26 cellular contexts compared by ENCODE assay signal in genomic region chr9:99922711-99923030, GRCh38.
"Had no signal": no experiment of that assay in that cellular context is flagged by ENCODE, and none has a peak within 500 bp of the region (broad histone marks: within the 10 kb centered on the region; RNA-seq: fewer than 3 reads in every experiment).

No MANE protein-coding gene starts in this region.

- H3K4me1 Mint-ChIP-seq: nephron had no signal

- H3K27ac ChIP-seq: breast epithelium, epithelial cell of prostate, esophagus squamous epithelium, heart right ventricle, transverse colon, WERI-Rb-1 had no signal

- DNase-seq: activated CD4-positive, alpha-beta memory T cell treated with anti-CD3 and anti-CD28 coated beads, Interleukin-2, amount 10 ng/mL, durations not matched to agents 7 days and 5 days; activated CD4-positive, alpha-beta T cell treated with anti-CD3 and anti-CD28 coated beads for 48 hours; activated CD8-positive, alpha-beta memory T cell treated with anti-CD3 and anti-CD28 coated beads, Interleukin-2, amount 50 U/mL, for 48 hours; activated effector memory CD4-positive, alpha-beta T cell treated with Interleukin-2 at 50 U/mL for 16 hours; activated naive CD4-positive, alpha-beta T cell treated with Interleukin-2 at 50 U/mL for 16 hours; dermis blood vessel endothelial cell; effector CD4-positive, alpha-beta T cell; esophagus squamous epithelium; foreskin melanocyte; heart right ventricle; mucosa of descending colon; posterior cingulate gyrus; right cardiac atrium; stimulated activated CD4-positive, alpha-beta T cell treated with anti-CD3 and anti-CD28 coated beads, Interleukin-15, amount 100 ng/mL, for 24 hours; stimulated activated CD4-positive, alpha-beta T cell treated with anti-CD3 and anti-CD28 coated beads, Interleukin-2, amount 100 ng/mL, for 24 hours; stimulated activated naive CD4-positive, alpha-beta T cell treated with Interleukin-2 at 50 U/mL for 16 hours; T-helper 1 cell; T1000; transverse colon; WERI-Rb-1 had no signal

- H3K4me3 Mint-ChIP-seq: activated CD4-positive, alpha-beta memory T cell treated with anti-CD3 and anti-CD28 coated beads, Interleukin-2, amount 10 ng/mL, durations not matched to agents 7 days and 5 days; nephron had no signal

- H3K4me3 ChIP-seq: breast epithelium, esophagus squamous epithelium, heart right ventricle, lung, mucosa of descending colon, transverse colon had no signal

- H3K27ac Mint-ChIP-seq: activated CD4-positive, alpha-beta memory T cell treated with anti-CD3 and anti-CD28 coated beads, Interleukin-2, amount 10 ng/mL, durations not matched to agents 7 days and 5 days; nephron had no signal

- H3K4me1 ChIP-seq: breast epithelium, heart right ventricle, transverse colon had no signal

- H3K27me3 ChIP-seq: breast epithelium, esophagus squamous epithelium, heart right ventricle, transverse colon had no signal

- ATAC-seq: activated CD4-positive, CD25-positive, alpha-beta regulatory T cell treated with anti-CD3 and anti-CD28 coated beads, Interleukin-2, amount 50 U/mL, for 24 hours; left lobe of liver; mucosa of descending colon; right cardiac atrium had no signal

- H3K27me3 Mint-ChIP-seq: activated CD4-positive, alpha-beta memory T cell treated with anti-CD3 and anti-CD28 coated beads, Interleukin-2, amount 10 ng/mL, durations not matched to agents 7 days and 5 days had no signal
